In genomic region chr11:111766834-111767142, GRCh38 we compare ENCODE assay signal across 8 cellular contexts. TPM values are rescaled to one million over a fixed set of nuclear protein-coding genes. Genes with fewer than 3 reads are reported as not detected.
A peak's percentile ranks its signal among the peaks of the same experiment; 100 is the strongest.
DNase-seq lines count a peak whose midpoint lies in the region; ATAC-seq and TF ChIP-seq lines count a peak whose summit lies in the region.

No MANE protein-coding gene starts in this region.

- H3K4me1 ChIP-seq in BLaER1 treated with 17β-estradiol and CSF1 and Interleukin-3, amounts not matched to agents 10 nM and 100 nM = peaks cover 14 to 42% (median 32%) of the 10 kb centered on the region in 10 experiments
- H3K4me1 ChIP-seq in HEK293 (ENCODE audit: control insufficient read depth, insufficient read depth, low read length) = no peaks in the 10 kb centered on the region
- peaks cover 28% of the 10 kb centered on the region for H3K4me1 ChIP-seq in iPS-18a (ENCODE audit: control insufficient read depth, low read depth, low read length)
- peaks cover 12% of the 10 kb centered on the region for H3K4me1 ChIP-seq in stomach smooth muscle (ENCODE audit: control insufficient read depth, insufficient read depth, low read length)

- intact Hi-C loops in activated T-helper 2 cell treated with anti-CD3 and anti-CD28 coated beads, Interferon-gamma antibody, Interleukin-2, Interleukin-4, amounts not matched to agents 10 μg/mL and 5 μg/mL and 100 μg/mL, durations not matched to agents 14 hours and 24 hours and 36 hours (cut with micrococcal nuclease) = loop anchor here (1.0 to 10.0 kb wide), 3 partner anchors 164 to 392 kb away; partner anchors contain the start of genes NKAPD1, PIH1D2, POU2AF1 and SIK2

- H3K36me3 ChIP-seq in BLaER1 treated with 17β-estradiol and CSF1 and Interleukin-3, amounts not matched to agents 10 nM and 100 nM = peaks cover 15 to 32% (median 29%) of the 10 kb centered on the region in 11 experiments
- H3K36me3 ChIP-seq in HEK293 (ENCODE audit: control insufficient read depth in 2 of 2, insufficient read depth in 1 of 2, low read length in 2 of 2) (peaks cover under 1 to 31% of the 10 kb centered on the region in 2 experiments; a peak in 2 of 3 replicates), iPS-18a (ENCODE audit: control insufficient read depth, low read depth, low read length) (peaks cover 28% of the 10 kb centered on the region), stomach smooth muscle (ENCODE audit: control insufficient read depth in 2 of 2, insufficient read depth in 2 of 2, low read length in 2 of 2) (peaks cover 2 to 16% of the 10 kb centered on the region in 2 donors)

- peak overlapping the region; percentile 98 for H3K27ac Mint-ChIP-seq in activated T-helper 2 cell treated with anti-CD3 and anti-CD28 coated beads, Interferon-gamma antibody, Interleukin-2, Interleukin-4, amounts not matched to agents 10 μg/mL and 5 μg/mL and 100 μg/mL, durations not matched to agents 14 hours and 24 hours and 36 hours

- ATAC-seq in GM21447 (IDR thresholded peaks at IDR 0.05; ENCODE audit: unreplicated experiment) = no peak

- POLR2A ChIA-PET in HEK293 (lab: Yijun Ruan, JAX) = interaction anchor here (0.6 to 1.3 kb wide), 4 partner anchors 26 to 199 kb away, joined by 3 to 4 read pairs (median 3); partner anchors contain the start of gene ALG9

- peak overlapping the region; percentile 79 to 99 (median 94) for H3K4me3 ChIP-seq in BLaER1 treated with 17β-estradiol and CSF1 and Interleukin-3, amounts not matched to agents 10 nM and 100 nM
- peak overlapping the region; percentile 99 for H3K4me3 ChIP-seq in HEK293 (ENCODE audit: low read depth, low read length)
- peak overlapping the region; percentile 77 for H3K4me3 ChIP-seq in iPS-18a (ENCODE audit: low read length)
- peak overlapping the region; percentile 88 to 95 for H3K4me3 ChIP-seq in stomach smooth muscle (ENCODE audit: low read length in 2 of 2)

- H3K4me3 Mint-ChIP-seq in activated T-helper 2 cell treated with anti-CD3 and anti-CD28 coated beads, Interferon-gamma antibody, Interleukin-2, Interleukin-4, amounts not matched to agents 10 μg/mL and 5 μg/mL and 100 μg/mL, durations not matched to agents 14 hours and 24 hours and 36 hours (ENCODE audit: low read depth) = peak overlapping the region; percentile 98

- no peak for DNase-seq in activated T-helper 2 cell treated with anti-CD3 and anti-CD28 coated beads, Interferon-gamma antibody, Interleukin-2, Interleukin-4, amounts not matched to agents 10 μg/mL and 5 μg/mL and 100 μg/mL, durations not matched to agents 14 hours and 24 hours and 36 hours (ENCODE audit: low spot score)
- DNase-seq in NCI-H446 treated with DMSO at 0.1 percent for 48 hours (lab: John Stamatoyannopoulos, UW) = no peak
- no peak for DNase-seq in activated CD8-positive, alpha-beta memory T cell treated with anti-CD3 and anti-CD28 coated beads, Interleukin-2, amount 50 U/mL, for 4 hours

- H3K4me2 ChIP-seq in BLaER1 treated with 17β-estradiol and CSF1 and Interleukin-3, amounts not matched to agents 10 nM and 100 nM = peak overlapping the region; percentile 87 to 100 (median 94)

- H3K27me3 Mint-ChIP-seq in activated T-helper 2 cell treated with anti-CD3 and anti-CD28 coated beads, Interferon-gamma antibody, Interleukin-2, Interleukin-4, amounts not matched to agents 10 μg/mL and 5 μg/mL and 100 μg/mL, durations not matched to agents 14 hours and 24 hours and 36 hours (ENCODE audit: low read depth) = no peaks in the 10 kb centered on the region

- CTCF ChIA-PET in HEK293 (lab: Yijun Ruan, JAX) = interaction anchor here (0.6 to 5.4 kb wide), 10 partner anchors 10 to 1054 kb away, joined by 3 to 46 read pairs (median 5); no protein-coding TSS in a partner anchor

- peaks cover 26% of the 10 kb centered on the region for H3K4me1 Mint-ChIP-seq in activated T-helper 2 cell treated with anti-CD3 and anti-CD28 coated beads, Interferon-gamma antibody, Interleukin-2, Interleukin-4, amounts not matched to agents 10 μg/mL and 5 μg/mL and 100 μg/mL, durations not matched to agents 14 hours and 24 hours and 36 hours (ENCODE audit: low read depth)

- no peaks in the 10 kb centered on the region for H3K9me3 Mint-ChIP-seq in activated T-helper 2 cell treated with anti-CD3 and anti-CD28 coated beads, Interferon-gamma antibody, Interleukin-2, Interleukin-4, amounts not matched to agents 10 μg/mL and 5 μg/mL and 100 μg/mL, durations not matched to agents 14 hours and 24 hours and 36 hours

- peaks cover 0 to 32% (median 4%) of the 10 kb centered on the region in 11 experiments; a peak in 8 of 22 replicates for H4K20me1 ChIP-seq in BLaER1 treated with 17β-estradiol and CSF1 and Interleukin-3, amounts not matched to agents 10 nM and 100 nM

- no peak for TF ChIP-seq CTCF in HEK293 (tag by site-specific recombination; IDR thresholded peaks at IDR 0.05)

- H3K27me3 ChIP-seq in BLaER1 treated with 17β-estradiol and CSF1 and Interleukin-3, amounts not matched to agents 10 nM and 100 nM = peaks cover 0 to 6% (median 0%) of the 10 kb centered on the region in 11 experiments; a peak in 6 of 22 replicates
- H3K27me3 ChIP-seq in iPS-18a (ENCODE audit: control insufficient read depth, insufficient read depth, low read length) (no peaks in the 10 kb centered on the region), stomach smooth muscle (ENCODE audit: control insufficient read depth in 1 of 2, insufficient read depth in 2 of 2, low read length in 2 of 2) (no peaks in the 10 kb centered on the region)

- peak overlapping the region; percentile 75 to 90 (median 86); a peak in 20 of 22 replicates for H3K9ac ChIP-seq in BLaER1 treated with 17β-estradiol and CSF1 and Interleukin-3, amounts not matched to agents 10 nM and 100 nM
- H3K9ac ChIP-seq in iPS-18a (ENCODE audit: low read length) = peak overlapping the region; percentile 78
- peak overlapping the region; percentile 84 to 90 for H3K9ac ChIP-seq in stomach smooth muscle (ENCODE audit: low read length in 2 of 2)

- H3K27ac ChIP-seq in BLaER1 treated with 17β-estradiol and CSF1 and Interleukin-3, amounts not matched to agents 10 nM and 100 nM = peak overlapping the region in 9 of 11 experiments; percentile 32 to 84 (median 75); a peak in 13 of 22 replicates
- H3K27ac ChIP-seq in HEK293 (ENCODE audit: extremely low read depth, low read depth, low read length) (peak overlapping the region; percentile 19; the same call in 1 of the 2 replicates), iPS-18a (ENCODE audit: low read length) (peak overlapping the region; percentile 91), stomach smooth muscle (ENCODE audit: low read length) (peak overlapping the region; percentile 92)

- peaks cover 34% of the 10 kb centered on the region for H3K36me3 Mint-ChIP-seq in activated T-helper 2 cell treated with anti-CD3 and anti-CD28 coated beads, Interferon-gamma antibody, Interleukin-2, Interleukin-4, amounts not matched to agents 10 μg/mL and 5 μg/mL and 100 μg/mL, durations not matched to agents 14 hours and 24 hours and 36 hours (ENCODE audit: low read depth)

- no peaks in the 10 kb centered on the region for H3K9me3 ChIP-seq in BLaER1 treated with 17β-estradiol and CSF1 and Interleukin-3, amounts not matched to agents 10 nM and 100 nM (replicated peaks in 1 of 11)
- H3K9me3 ChIP-seq in HEK293 (ENCODE audit: control insufficient read depth, insufficient read depth, low read depth, low read length) (no peaks in the 10 kb centered on the region), iPS-18a (ENCODE audit: control insufficient read depth, low read depth, low read length) (no peaks in the 10 kb centered on the region), stomach smooth muscle (ENCODE audit: control insufficient read depth in 2 of 2, low read length in 2 of 2) (no peaks in the 10 kb centered on the region)

TF ChIP-seq in HEK293, 187 proteins besides CTCF, POLR2A, EP300 and RAD21 (continues in another document):
- no peak for TF ChIP-seq ZNF302 (tag by site-specific recombination; IDR thresholded peaks at IDR 0.05; ENCODE audit: low read depth)
- no peak for TF ChIP-seq ZBTB20 (tag by site-specific recombination; IDR thresholded peaks at IDR 0.05)
- TF ChIP-seq ZBTB26 (tag by site-specific recombination; optimal IDR thresholded peaks at IDR 0.05) = no peak
- TF ChIP-seq ZNF366 (tag by site-specific recombination; conservative IDR thresholded peaks at IDR 0.05) = peak; percentile 20; the same call in 1 of the 2 replicates
- TF ChIP-seq ZNF639 (tag by site-specific recombination; IDR thresholded peaks at IDR 0.05) = no peak

RNA-seq across cellular contexts. Expression of gene PPP2R1B, which starts 0.6 kb away (rescaled TPM):
- 57.7 and 64.2 TPM in 2 replicates for total RNA-seq in activated T-helper 2 cell treated with anti-CD3 and anti-CD28 coated beads, Interferon-gamma antibody, Interleukin-2, Interleukin-4, amounts not matched to agents 10 μg/mL and 5 μg/mL and 100 μg/mL, durations not matched to agents 14 hours and 24 hours and 36 hours

Comparison
In these comparisons a context has a peak if more than half of its experiments do, and no peak if none do; other contexts are left out.
1. H3K27ac ChIP-seq: peak in every context shown above with its lines; median percentile 92 in stomach smooth muscle; 91 in iPS-18a; 75 in BLaER1 treated with 17β-estradiol and CSF1 and Interleukin-3, amounts not matched to agents 10 nM and 100 nM; 19 in HEK293.